Comparison of ENCODE assay signal across 1 cellular context in the genomic region with DNA sequence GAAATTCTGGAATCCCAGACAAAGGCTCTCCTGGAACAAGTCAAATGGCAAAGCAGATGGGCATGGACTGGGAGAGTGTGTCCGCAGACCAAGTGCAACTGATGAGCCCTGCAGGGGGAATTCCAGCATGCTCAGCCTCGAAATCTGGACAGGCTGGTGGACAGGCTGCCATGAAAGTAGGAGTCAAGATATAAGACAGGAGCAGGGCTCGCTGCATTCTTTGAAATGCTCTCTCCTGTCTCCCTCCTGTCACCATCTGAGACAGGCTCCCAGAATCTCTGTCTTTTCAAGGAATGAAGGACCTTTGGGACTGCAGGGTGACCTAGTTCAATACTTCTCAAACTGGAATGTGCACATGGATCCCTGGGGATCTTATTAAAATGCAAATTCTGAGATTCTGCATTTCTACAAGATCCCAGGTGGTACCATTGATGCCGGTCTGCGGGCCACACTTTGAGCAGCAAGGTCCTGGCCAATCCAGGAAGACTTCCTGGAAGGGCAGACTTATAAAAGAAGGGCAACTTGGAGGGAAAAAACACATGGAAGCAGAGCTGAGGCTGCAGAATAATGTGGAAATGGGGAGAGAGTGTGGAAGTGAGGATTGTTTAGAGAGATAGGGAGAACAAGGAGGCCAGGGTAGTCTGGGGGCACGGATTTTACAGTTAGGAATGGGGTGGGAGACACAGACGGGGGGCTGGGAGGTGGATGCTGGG.
TF ChIP-seq lines count a peak whose summit lies in the region.

No MANE protein-coding gene starts in this region.

TF ChIP-seq in SK-N-SH, 30 proteins besides CTCF, POLR2A, EP300 and RAD21 (continued from another document):
- TF ChIP-seq, protein P1, sequence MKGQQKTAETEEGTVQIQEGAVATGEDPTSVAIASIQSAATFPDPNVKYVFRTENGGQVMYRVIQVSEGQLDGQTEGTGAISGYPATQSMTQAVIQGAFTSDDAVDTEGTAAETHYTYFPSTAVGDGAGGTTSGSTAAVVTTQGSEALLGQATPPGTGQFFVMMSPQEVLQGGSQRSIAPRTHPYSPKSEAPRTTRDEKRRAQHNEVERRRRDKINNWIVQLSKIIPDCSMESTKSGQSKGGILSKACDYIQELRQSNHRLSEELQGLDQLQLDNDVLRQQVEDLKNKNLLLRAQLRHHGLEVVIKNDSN (IDR thresholded peaks at IDR 0.05; ENCODE audit: borderline replicate concordance, low read depth) = no peak
- no peak for TF ChIP-seq YY1 (IDR thresholded peaks at IDR 0.05; ENCODE audit: low read depth)
- TF ChIP-seq, protein P2, sequence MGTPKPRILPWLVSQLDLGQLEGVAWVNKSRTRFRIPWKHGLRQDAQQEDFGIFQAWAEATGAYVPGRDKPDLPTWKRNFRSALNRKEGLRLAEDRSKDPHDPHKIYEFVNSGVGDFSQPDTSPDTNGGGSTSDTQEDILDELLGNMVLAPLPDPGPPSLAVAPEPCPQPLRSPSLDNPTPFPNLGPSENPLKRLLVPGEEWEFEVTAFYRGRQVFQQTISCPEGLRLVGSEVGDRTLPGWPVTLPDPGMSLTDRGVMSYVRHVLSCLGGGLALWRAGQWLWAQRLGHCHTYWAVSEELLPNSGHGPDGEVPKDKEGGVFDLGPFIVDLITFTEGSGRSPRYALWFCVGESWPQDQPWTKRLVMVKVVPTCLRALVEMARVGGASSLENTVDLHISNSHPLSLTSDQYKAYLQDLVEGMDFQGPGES (IDR thresholded peaks at IDR 0.05; ENCODE audit: low read depth, low read length) = no peak
- TF ChIP-seq, protein P3, sequence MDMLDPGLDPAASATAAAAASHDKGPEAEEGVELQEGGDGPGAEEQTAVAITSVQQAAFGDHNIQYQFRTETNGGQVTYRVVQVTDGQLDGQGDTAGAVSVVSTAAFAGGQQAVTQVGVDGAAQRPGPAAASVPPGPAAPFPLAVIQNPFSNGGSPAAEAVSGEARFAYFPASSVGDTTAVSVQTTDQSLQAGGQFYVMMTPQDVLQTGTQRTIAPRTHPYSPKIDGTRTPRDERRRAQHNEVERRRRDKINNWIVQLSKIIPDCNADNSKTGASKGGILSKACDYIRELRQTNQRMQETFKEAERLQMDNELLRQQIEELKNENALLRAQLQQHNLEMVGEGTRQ (IDR thresholded peaks at IDR 0.05; ENCODE audit: borderline replicate concordance, low read depth, low read length) = no peak
- no peak for TF ChIP-seq SMC3 (IDR thresholded peaks at IDR 0.05; ENCODE audit: low read depth, low read length)
- TF ChIP-seq, protein P4, sequence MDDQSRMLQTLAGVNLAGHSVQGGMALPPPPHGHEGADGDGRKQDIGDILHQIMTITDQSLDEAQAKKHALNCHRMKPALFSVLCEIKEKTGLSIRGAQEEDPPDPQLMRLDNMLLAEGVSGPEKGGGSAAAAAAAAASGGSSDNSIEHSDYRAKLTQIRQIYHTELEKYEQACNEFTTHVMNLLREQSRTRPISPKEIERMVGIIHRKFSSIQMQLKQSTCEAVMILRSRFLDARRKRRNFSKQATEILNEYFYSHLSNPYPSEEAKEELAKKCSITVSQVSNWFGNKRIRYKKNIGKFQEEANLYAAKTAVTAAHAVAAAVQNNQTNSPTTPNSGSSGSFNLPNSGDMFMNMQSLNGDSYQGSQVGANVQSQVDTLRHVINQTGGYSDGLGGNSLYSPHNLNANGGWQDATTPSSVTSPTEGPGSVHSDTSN (IDR thresholded peaks at IDR 0.05) = no peak
- no peak for TF ChIP-seq POLR2AphosphoS5 (IDR thresholded peaks at IDR 0.05; ENCODE audit: low read depth, low read length)
- TF ChIP-seq, protein P5, sequence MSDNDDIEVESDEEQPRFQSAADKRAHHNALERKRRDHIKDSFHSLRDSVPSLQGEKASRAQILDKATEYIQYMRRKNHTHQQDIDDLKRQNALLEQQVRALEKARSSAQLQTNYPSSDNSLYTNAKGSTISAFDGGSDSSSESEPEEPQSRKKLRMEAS (IDR thresholded peaks at IDR 0.05; ENCODE audit: low read depth) = no peak
- TF ChIP-seq GABPA (IDR thresholded peaks at IDR 0.05; ENCODE audit: low read depth) = no peak
- TF ChIP-seq RCOR1 (IDR thresholded peaks at IDR 0.05; ENCODE audit: low read length) = no peak
- no peak for TF ChIP-seq JUND (IDR thresholded peaks at IDR 0.05)
- TF ChIP-seq TEAD4 (IDR thresholded peaks at IDR 0.05; ENCODE audit: borderline replicate concordance, insufficient read depth) = no peak
- TF ChIP-seq ELF1 (IDR thresholded peaks at IDR 0.05) = no peak
TF ChIP-seq in SK-N-SH: peak in this region for 0.
